ENCODE assay signal across 23 cellular contexts in genomic region chr11:114813216-114813615, GRCh38.
"Had no signal": no experiment of that assay in that cellular context is flagged by ENCODE, and none has a peak within 500 bp of the region (broad histone marks: within the 10 kb centered on the region; RNA-seq: fewer than 3 reads in every experiment).

No MANE protein-coding gene starts in this region.

- H3K4me1 ChIP-seq: heart right ventricle, spleen, testis, tibial nerve, upper lobe of right lung, vagina had no signal

- H3K4me3 ChIP-seq: dorsolateral prefrontal cortex, heart right ventricle, spleen, testis, tibial nerve, upper lobe of right lung, vagina had no signal

- FAIRE-seq: endometrium, frontal cortex had no signal

- H3K36me3 ChIP-seq: heart right ventricle, neutrophil, spleen, tibial nerve, upper lobe of right lung, vagina had no signal

- ATAC-seq: esophagus mucosa; heart right ventricle; left lobe of liver; naive thymus-derived CD4-positive, alpha-beta T cell; sciatic nerve; stimulated activated naive B cell treated with anti-CD40 and anti-IgM and Interleukin-4, amounts not matched to agents 10 μg/mL and 1 μg/mL and 100 μg/mL, for 72 hours; stimulated activated naive CD8-positive, alpha-beta T cell treated with anti-CD3 and anti-CD28 coated beads, Interleukin-15, amount 100 ng/mL, for 72 hours; upper lobe of right lung had no signal

- H3K9me3 ChIP-seq: heart right ventricle, neutrophil, spleen, testis, tibial nerve, upper lobe of right lung, vagina had no signal

- H3K27ac ChIP-seq: dorsolateral prefrontal cortex, heart right ventricle, neutrophil, spleen, testis, tibial nerve, upper lobe of right lung, vagina had no signal

- H3K27me3 ChIP-seq: testis, upper lobe of right lung, vagina had no signal

- DNase-seq: effector CD8-positive, alpha-beta T cell; heart right ventricle; islet precursor cell; mammary epithelial cell; naive thymus-derived CD4-positive, alpha-beta T cell; nephron progenitor cell; spleen; stimulated activated CD4-positive, alpha-beta T cell treated with anti-CD3 and anti-CD28 coated beads, Interleukin-15, amount 100 ng/mL, for 24 hours; stimulated activated CD4-positive, alpha-beta T cell treated with anti-CD3 and anti-CD28 coated beads, Interleukin-1b, Interleukin-23, amount 100 ng/mL, for 48 hours; stimulated activated CD4-positive, alpha-beta T cell treated with anti-CD3 and anti-CD28 coated beads, Interleukin-4, amount 100 ng/mL, for 4 hours; stimulated activated naive B cell treated with anti-CD40 and anti-IgM and Interleukin-4, amounts not matched to agents 10 μg/mL and 1 μg/mL and 100 μg/mL, for 72 hours; stimulated activated naive CD8-positive, alpha-beta T cell treated with anti-CD3 and anti-CD28 coated beads, Interleukin-15, amount 100 ng/mL, for 72 hours; testis; upper lobe of right lung had no signal
